ENCODE assay signal across 18 cellular contexts in the genomic region with DNA sequence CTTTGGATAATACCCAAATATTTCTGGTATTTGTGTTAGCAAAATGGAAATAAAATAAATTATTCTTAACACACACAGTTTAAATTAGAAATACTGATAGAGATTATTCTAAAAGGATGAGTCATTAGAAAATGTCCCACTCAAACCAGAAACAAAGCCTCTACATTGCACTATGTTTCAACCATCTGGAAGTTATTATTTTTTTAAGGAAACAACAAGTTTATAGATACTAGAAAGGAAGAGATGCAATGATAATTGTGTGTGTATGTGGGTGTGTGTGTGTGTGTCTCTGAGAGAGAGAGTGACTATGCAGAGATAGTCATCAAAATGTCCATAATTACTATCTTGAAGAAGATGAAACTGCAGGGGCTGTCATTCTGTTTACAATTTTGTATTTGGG.
"Had no signal": no experiment of that assay in that cellular context is flagged by ENCODE, and none has a peak within 500 bp of the region (broad histone marks: within the 10 kb centered on the region; RNA-seq: fewer than 3 reads in every experiment).

No MANE protein-coding gene starts in this region.

- H3K27ac ChIP-seq: breast epithelium, right atrium auricular region, skin epidermis, tibial nerve had no signal

- H3K27me3 ChIP-seq: breast epithelium, right atrium auricular region, tibial nerve had no signal

- H3K4me3 ChIP-seq: breast epithelium, right atrium auricular region, skin epidermis, tibial nerve had no signal

- H3K4me1 ChIP-seq: breast epithelium, right atrium auricular region, tibial nerve had no signal

- ATAC-seq: activated T-helper 17 cell treated with anti-CD3 and anti-CD28 coated beads, Interleukin-2, amount 50 U/mL, for 72 hours; natural killer cell treated with Interleukin-12 subunit alpha and Interleukin-12 subunit beta and Interleukin-15 and Interleukin-18, amount 100 ng/mL, for 72 hours had no signal

- H3K36me3 ChIP-seq: breast epithelium, right atrium auricular region, tibial nerve had no signal

- DNase-seq: activated CD4-positive, CD25-positive, alpha-beta regulatory T cell treated with anti-CD3 and anti-CD28 coated beads, Interleukin-2, amount 50 U/mL, for 72 hours; activated naive CD4-positive, alpha-beta T cell treated with Interleukin-2 at 50 U/mL for 16 hours; aorta; cerebellar nuclear complex; erythroblast; foreskin melanocyte; mesendoderm; nucleus accumbens; stimulated activated CD4-positive, alpha-beta T cell treated with anti-CD3 and anti-CD28 coated beads, Interleukin-4, amount 100 ng/mL, for 24 hours; stimulated activated naive CD4-positive, alpha-beta T cell; T-helper 1 cell; T1000 had no signal
